In the genomic region with DNA sequence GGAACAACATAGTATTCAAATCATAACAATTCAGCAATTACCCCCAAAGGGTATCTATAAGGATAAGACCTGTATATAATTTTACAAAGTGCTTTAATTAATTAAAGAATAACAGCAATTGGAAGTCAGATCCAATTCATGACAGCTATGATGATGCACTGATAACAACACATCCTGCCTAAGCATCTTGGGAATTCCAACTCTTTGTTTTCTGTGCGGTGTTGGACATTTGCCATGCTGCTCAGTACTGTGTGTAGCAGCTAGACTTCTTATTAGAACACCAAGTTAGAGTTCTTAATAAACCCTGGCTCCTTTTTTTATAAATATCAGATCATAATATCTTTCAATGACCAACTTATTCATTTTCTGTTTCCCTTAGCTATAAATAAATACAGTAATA, we compare ENCODE assay signal across 20 cellular contexts.
DNase-seq lines count a peak whose midpoint lies in the region; ATAC-seq, FAIRE-seq and TF ChIP-seq lines count a peak whose summit lies in the region.
"Had no signal": no experiment of that assay in that cellular context is flagged by ENCODE, and none has a peak within 500 bp of the region (broad histone marks: within the 10 kb centered on the region; RNA-seq: fewer than 3 reads in every experiment).

No MANE protein-coding gene starts in this region.

- H3K9me3 Mint-ChIP-seq in astrocyte (ENCODE audit: unreplicated experiment): peaks cover 2% of the 10 kb centered on the region
- H3K9me3 Mint-ChIP-seq: T-cell had no signal

- no peak for FAIRE-seq in astrocyte (lab: Jason Lieb, UNC)
- FAIRE-seq: GM12892 had no signal

- no peak overlapping the region for H3K27ac Mint-ChIP-seq in astrocyte (ENCODE audit: unreplicated experiment)
- H3K27ac Mint-ChIP-seq: activated CD8-positive, alpha-beta T cell treated with anti-CD3 and anti-CD28 coated beads, Interleukin-2, amount 10 ng/mL, durations not matched to agents 7 days and 5 days; CD4-positive, CD25-positive, alpha-beta regulatory T cell; T-cell had no signal

- H3K4me2 ChIP-seq in astrocyte (ENCODE audit: low read length): peak overlapping the region; percentile 45

- no peaks in the 10 kb centered on the region for H3K79me2 ChIP-seq in astrocyte (ENCODE audit: insufficient read depth, low read length)

- H3K9me3 ChIP-seq in astrocyte (ENCODE audit: insufficient read depth, low read depth, low read length): no peaks in the 10 kb centered on the region
- H3K9me3 ChIP-seq: ascending aorta had no signal

- H3K36me3 Mint-ChIP-seq in astrocyte (ENCODE audit: low read depth, unreplicated experiment): no peaks in the 10 kb centered on the region
- H3K36me3 Mint-ChIP-seq: CD4-positive, CD25-positive, alpha-beta regulatory T cell; T-cell had no signal

- no peaks in the 10 kb centered on the region for H4K20me1 ChIP-seq in astrocyte (ENCODE audit: insufficient read depth, low read length)

- H2AFZ ChIP-seq in astrocyte (ENCODE audit: low read depth, low read length): no peak overlapping the region

- no peaks in the 10 kb centered on the region for H3K27me3 ChIP-seq in astrocyte (ENCODE audit: insufficient read depth, low read length)
- H3K27me3 ChIP-seq: ascending aorta had no signal

- peak overlapping the region; percentile 58 for H3K27ac ChIP-seq in astrocyte (ENCODE audit: low read depth, low read length)
- H3K27ac ChIP-seq: ascending aorta, WERI-Rb-1 had no signal

- peaks cover 8% of the 10 kb centered on the region for H3K27me3 Mint-ChIP-seq in astrocyte (ENCODE audit: low read depth, unreplicated experiment)

- DNase-seq in HT1080 (ENCODE audit: low read depth): peak; percentile 10
- DNase-seq in astrocyte (ENCODE audit: low read depth): peak; percentile 75
- DNase-seq in foreskin fibroblast: peak; percentile 56 to 64
- peak; percentile 37 for DNase-seq in renal cortical epithelial cell (ENCODE audit: low read depth)
- DNase-seq in erythroblast (lab: John Stamatoyannopoulos, UW): no peak
- DNase-seq in DMS153 treated with DMSO at 0.1 percent for 48 hours (lab: John Stamatoyannopoulos, UW; ENCODE audit: unreplicated experiment): no peak
- DNase-seq: activated CD8-positive, alpha-beta T cell treated with anti-CD3 and anti-CD28 coated beads, Interleukin-2, amount 10 ng/mL, durations not matched to agents 7 days and 5 days; CD4-positive, CD25-positive, alpha-beta regulatory T cell; effector memory CD4-positive, alpha-beta T cell; glutamatergic neuron; H7; midbrain; NCI-H82; T-cell; trophoblast cell; WERI-Rb-1 had no signal

- no peak for TF ChIP-seq POLR2A in erythroblast (IDR thresholded peaks at IDR 0.05; ENCODE audit: low read length)

- no peaks in the 10 kb centered on the region for H3K36me3 ChIP-seq in astrocyte (ENCODE audit: insufficient read depth, low read length)
- H3K36me3 ChIP-seq: ascending aorta, WERI-Rb-1 had no signal

- TF ChIP-seq CTCF in astrocyte (IDR thresholded peaks at IDR 0.05; ENCODE audit: insufficient read depth, low read depth, low read length) (no peak), foreskin fibroblast (IDR thresholded peaks at IDR 0.05; ENCODE audit: low read depth, low read length) (no peak)

- no peak overlapping the region for H3K4me3 Mint-ChIP-seq in astrocyte (ENCODE audit: unreplicated experiment)
- H3K4me3 Mint-ChIP-seq: activated CD8-positive, alpha-beta T cell treated with anti-CD3 and anti-CD28 coated beads, Interleukin-2, amount 10 ng/mL, durations not matched to agents 7 days and 5 days; CD4-positive, CD25-positive, alpha-beta regulatory T cell; T-cell had no signal

- H3K9ac ChIP-seq in astrocyte (ENCODE audit: low read length): no peak overlapping the region

- H3K4me3 ChIP-seq in astrocyte (ENCODE audit: insufficient read depth, low read depth, low read length) (no peak overlapping the region), foreskin fibroblast (ENCODE audit: low read depth in 1 of 2, low read length in 2 of 2) (no peak overlapping the region)
- H3K4me3 ChIP-seq: ascending aorta had no signal

- H3K4me1 ChIP-seq in astrocyte (ENCODE audit: insufficient read depth, low read length): peaks cover 21% of the 10 kb centered on the region
- H3K4me1 ChIP-seq: ascending aorta had no signal

- ATAC-seq in HG03045 (IDR thresholded peaks at IDR 0.05; ENCODE audit: unreplicated experiment) (no peak), GM19467 (IDR thresholded peaks at IDR 0.05; ENCODE audit: unreplicated experiment) (no peak)
- ATAC-seq: activated CD8-positive, alpha-beta T cell treated with anti-CD3 and anti-CD28 coated beads, Interleukin-2, amount 10 ng/mL, durations not matched to agents 7 days and 5 days; T-cell had no signal

- peaks cover 16% of the 10 kb centered on the region for H3K4me1 Mint-ChIP-seq in astrocyte (ENCODE audit: low read depth, unreplicated experiment)

Comparison
In these comparisons a context has a peak if more than half of its experiments do, and no peak if none do; other contexts are left out.
1. DNase-seq: peak in HT1080 (single experiment), astrocyte (single experiment), foreskin fibroblast (2 of 2) and renal cortical epithelial cell (single experiment); none in erythroblast (0 of 2) and DMS153 treated with DMSO at 0.1 percent for 48 hours (single experiment).